In the genomic region with DNA sequence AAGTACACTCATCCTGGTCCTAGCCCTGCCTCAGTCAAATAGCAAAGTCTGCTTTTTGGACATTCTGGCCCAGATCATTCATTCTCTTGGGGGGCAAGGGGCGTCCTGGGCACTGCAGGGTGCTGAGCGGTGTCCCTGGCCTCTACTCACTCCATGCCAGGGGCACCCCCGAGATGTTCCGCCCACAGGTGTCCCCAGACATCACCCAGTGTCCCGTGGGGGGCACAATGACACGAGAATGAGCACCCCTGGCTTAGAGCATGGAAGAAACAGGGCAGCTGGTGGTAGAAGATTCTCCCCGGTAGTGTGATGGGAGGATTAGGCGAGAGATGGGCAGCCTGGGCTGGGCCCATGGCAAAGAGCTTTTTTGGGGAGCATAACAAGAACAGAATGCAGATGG, we compare ENCODE assay signal across 1 cellular context.
TF ChIP-seq lines count a peak whose summit lies in the region.

No MANE protein-coding gene starts in this region.

TF ChIP-seq in IMR-90, 13 proteins besides CTCF, POLR2A, EP300 and RAD21 (continued from another document):
- TF ChIP-seq FOS (IDR thresholded peaks at IDR 0.05; ENCODE audit: low read depth, low read length) = no peak
- no peak for TF ChIP-seq BHLHE40 (IDR thresholded peaks at IDR 0.05; ENCODE audit: low read depth, low read length)
- TF ChIP-seq, protein P1, sequence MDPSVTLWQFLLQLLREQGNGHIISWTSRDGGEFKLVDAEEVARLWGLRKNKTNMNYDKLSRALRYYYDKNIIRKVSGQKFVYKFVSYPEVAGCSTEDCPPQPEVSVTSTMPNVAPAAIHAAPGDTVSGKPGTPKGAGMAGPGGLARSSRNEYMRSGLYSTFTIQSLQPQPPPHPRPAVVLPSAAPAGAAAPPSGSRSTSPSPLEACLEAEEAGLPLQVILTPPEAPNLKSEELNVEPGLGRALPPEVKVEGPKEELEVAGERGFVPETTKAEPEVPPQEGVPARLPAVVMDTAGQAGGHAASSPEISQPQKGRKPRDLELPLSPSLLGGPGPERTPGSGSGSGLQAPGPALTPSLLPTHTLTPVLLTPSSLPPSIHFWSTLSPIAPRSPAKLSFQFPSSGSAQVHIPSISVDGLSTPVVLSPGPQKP (IDR thresholded peaks at IDR 0.05; ENCODE audit: borderline replicate concordance, low read depth, low read length) = no peak
- TF ChIP-seq CHD1 (IDR thresholded peaks at IDR 0.05; ENCODE audit: low read depth, low read length) = no peak
- TF ChIP-seq MXI1 (IDR thresholded peaks at IDR 0.05; ENCODE audit: borderline replicate concordance, low read depth, low read length) = no peak
- TF ChIP-seq, protein P2, sequence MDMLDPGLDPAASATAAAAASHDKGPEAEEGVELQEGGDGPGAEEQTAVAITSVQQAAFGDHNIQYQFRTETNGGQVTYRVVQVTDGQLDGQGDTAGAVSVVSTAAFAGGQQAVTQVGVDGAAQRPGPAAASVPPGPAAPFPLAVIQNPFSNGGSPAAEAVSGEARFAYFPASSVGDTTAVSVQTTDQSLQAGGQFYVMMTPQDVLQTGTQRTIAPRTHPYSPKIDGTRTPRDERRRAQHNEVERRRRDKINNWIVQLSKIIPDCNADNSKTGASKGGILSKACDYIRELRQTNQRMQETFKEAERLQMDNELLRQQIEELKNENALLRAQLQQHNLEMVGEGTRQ (IDR thresholded peaks at IDR 0.05; ENCODE audit: low read depth, low read length) = no peak
- no peak for TF ChIP-seq CEBPB (IDR thresholded peaks at IDR 0.05; ENCODE audit: low read depth, low read length)
- no peak for TF ChIP-seq SMC3 (IDR thresholded peaks at IDR 0.05; ENCODE audit: low read depth, low read length)
TF ChIP-seq in IMR-90: peak in this region for 0.
